Comparison of ENCODE assay signal across 8 cellular contexts in genomic region chr1:185439727-185440415, GRCh38.
DNase-seq lines count a peak whose midpoint lies in the region; ATAC-seq and TF ChIP-seq lines count a peak whose summit lies in the region.

No MANE protein-coding gene starts in this region.

- TF ChIP-seq CTCF in A673 (conservative IDR thresholded peaks at IDR 0.05; ENCODE audit: low read depth, low read length) (no peak), SK-N-SH (IDR thresholded peaks at IDR 0.05) (no peak), foreskin fibroblast (IDR thresholded peaks at IDR 0.05; ENCODE audit: low read depth, low read length) (no peak)

- POLR2A ChIA-PET in A673 (lab: Charles Lee; ENCODE audit: low non-redundant PET), result interaction anchor here (0.7 kb wide), 1 partner anchor 135 kb away, joined by 17 read pairs; no protein-coding TSS in a partner anchor
- POLR2A ChIA-PET in SK-N-SH (lab: Yijun Ruan, JAX), result no interaction called here

- H3K36me3 ChIP-seq in A673 (ENCODE audit: insufficient read depth, low read length, poor library complexity, severe bottlenecking), result no peaks in the 10 kb centered on the region
- H3K36me3 ChIP-seq in SK-N-SH (replicated peaks in 1 of 2; ENCODE audit: control insufficient read depth in 1 of 2, insufficient read depth in 2 of 2, low read length in 1 of 2), result no peaks in the 10 kb centered on the region

- WGBS in SK-N-SH (ENCODE audit: low lambda C conversion rate), result 27% methylated on average over 1 of the region's 1 CpG

- TF ChIP-seq EP300 in SK-N-SH (IDR thresholded peaks at IDR 0.05; ENCODE audit: borderline replicate concordance in 1 of 2, low read depth in 1 of 2, low read length in 1 of 2), result no peak

- H2AFZ ChIP-seq in SK-N-SH (ENCODE audit: low read depth), result no peak overlapping the region

- ATAC-seq in GM18519 (IDR thresholded peaks at IDR 0.05; ENCODE audit: low FRiP score, unreplicated experiment) (peak; percentile 81), HG02938 (IDR thresholded peaks at IDR 0.05; ENCODE audit: unreplicated experiment) (peak; percentile 81)

- H3K27me3 ChIP-seq in A673 (replicated peaks; ENCODE audit: insufficient read depth, low read depth, low read length, poor library complexity) (no peaks in the 10 kb centered on the region), SK-N-SH (ENCODE audit: insufficient read depth) (no peaks in the 10 kb centered on the region)

- H3K4me2 ChIP-seq in SK-N-SH, result no peak overlapping the region

- CTCF ChIA-PET in A673 (lab: Charles Lee) (no interaction called here), SK-N-SH (lab: Yijun Ruan, JAX) (no interaction called here)

- H4K20me1 ChIP-seq in SK-N-SH (ENCODE audit: insufficient read depth), result no peaks in the 10 kb centered on the region

- no peak overlapping the region for H3K9ac ChIP-seq in SK-N-SH

- H3K27ac ChIP-seq in A673 (ENCODE audit: low read depth, low read length, poor library complexity, severe bottlenecking) (no peak overlapping the region), SK-N-SH (ENCODE audit: low read depth in 2 of 2, low read length in 1 of 2) (peak overlapping the region in 1 of 2 experiments; percentile 76; a peak in 1 of 4 replicates)

- H3K4me1 ChIP-seq in A673 (ENCODE audit: insufficient read depth, low read length, poor library complexity, severe bottlenecking), result peaks cover 3% of the 10 kb centered on the region
- H3K4me1 ChIP-seq in SK-N-SH (ENCODE audit: control insufficient read depth in 1 of 2, insufficient read depth in 2 of 2, low read depth in 1 of 2, low read length in 1 of 2), result peaks cover 11% of the 10 kb centered on the region in 2 experiments; a peak in 3 of 4 replicates

- peak; percentile 14 for DNase-seq in A673 (ENCODE audit: low spot score)
- no peak for DNase-seq in SK-N-SH
- DNase-seq in foreskin fibroblast, result peak; percentile 79 to 91
- peak; percentile 72 for DNase-seq in stromal cell of bone marrow (ENCODE audit: low read depth)
- DNase-seq in ecto neural progenitor cell (ENCODE audit: low spot score), result no peak
- DNase-seq in NCI-H146 (lab: John Stamatoyannopoulos, UW), result no peak

- no peaks in the 10 kb centered on the region for H3K9me2 ChIP-seq in SK-N-SH

- intact Hi-C loops in A673 (cut with micrococcal nuclease; ENCODE audit: unreplicated experiment), result no loop called here

- peaks cover 10% of the 10 kb centered on the region for H3F3A ChIP-seq in SK-N-SH (replicated peaks; ENCODE audit: insufficient read depth)

- H3K4me3 ChIP-seq in A673 (ENCODE audit: low read depth, low read length, poor library complexity, severe bottlenecking) (no peak overlapping the region), SK-N-SH (ENCODE audit: low read depth in 2 of 2, low read length in 1 of 2) (no peak overlapping the region), foreskin fibroblast (ENCODE audit: low read depth in 1 of 2, low read length in 2 of 2) (no peak overlapping the region)

- TF ChIP-seq RAD21 in SK-N-SH (IDR thresholded peaks at IDR 0.05; ENCODE audit: low read length), result no peak

- H3K9me3 ChIP-seq in A673 (ENCODE audit: low read depth, low read length, poor library complexity, severe bottlenecking) (no peaks in the 10 kb centered on the region), SK-N-SH (no peaks in the 10 kb centered on the region)

- H3K79me2 ChIP-seq in SK-N-SH (ENCODE audit: insufficient read depth), result no peaks in the 10 kb centered on the region

- no TSS peak for BruUV-seq in A673 (replicated peaks; lab: Mats Ljungman, UMichigan)

TF ChIP-seq in SK-N-SH, 30 proteins besides CTCF, POLR2A, EP300 and RAD21:
- TF ChIP-seq NRF1 (IDR thresholded peaks at IDR 0.05; ENCODE audit: low read depth, low read length) (no peak), IRF3 (IDR thresholded peaks at IDR 0.05; ENCODE audit: low read depth, low read length) (no peak), TEAD4 (IDR thresholded peaks at IDR 0.05; ENCODE audit: borderline replicate concordance, insufficient read depth) (no peak), ELF1 (IDR thresholded peaks at IDR 0.05) (no peak), GABPA (IDR thresholded peaks at IDR 0.05; ENCODE audit: low read depth) (no peak), FOXM1 (IDR thresholded peaks at IDR 0.05; ENCODE audit: low read depth) (no peak), JUND (IDR thresholded peaks at IDR 0.05) (0 out of 2 replicates have a peak, but pooled peaks have one; percentile 3)

Comparison
In these comparisons a context has a peak if more than half of its experiments do, and no peak if none do; other contexts are left out.
1. DNase-seq: peak in A673 (single experiment), foreskin fibroblast (2 of 2) and stromal cell of bone marrow (single experiment); none in SK-N-SH (single experiment), ecto neural progenitor cell (single experiment) and NCI-H146 (single experiment).